In genomic region chr19:55599468-55600335, GRCh38 we compare ENCODE assay signal across 1 cellular context.
TF ChIP-seq lines count a peak whose summit lies in the region.

A gene with protein sequence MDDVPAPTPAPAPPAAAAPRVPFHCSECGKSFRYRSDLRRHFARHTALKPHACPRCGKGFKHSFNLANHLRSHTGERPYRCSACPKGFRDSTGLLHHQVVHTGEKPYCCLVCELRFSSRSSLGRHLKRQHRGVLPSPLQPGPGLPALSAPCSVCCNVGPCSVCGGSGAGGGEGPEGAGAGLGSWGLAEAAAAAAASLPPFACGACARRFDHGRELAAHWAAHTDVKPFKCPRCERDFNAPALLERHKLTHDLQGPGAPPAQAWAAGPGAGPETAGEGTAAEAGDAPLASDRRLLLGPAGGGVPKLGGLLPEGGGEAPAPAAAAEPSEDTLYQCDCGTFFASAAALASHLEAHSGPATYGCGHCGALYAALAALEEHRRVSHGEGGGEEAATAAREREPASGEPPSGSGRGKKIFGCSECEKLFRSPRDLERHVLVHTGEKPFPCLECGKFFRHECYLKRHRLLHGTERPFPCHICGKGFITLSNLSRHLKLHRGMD (minus strand): TSS chr19:55599517. CDS start chr19:55597865, 1,652 bp downstream.
A gene with protein sequence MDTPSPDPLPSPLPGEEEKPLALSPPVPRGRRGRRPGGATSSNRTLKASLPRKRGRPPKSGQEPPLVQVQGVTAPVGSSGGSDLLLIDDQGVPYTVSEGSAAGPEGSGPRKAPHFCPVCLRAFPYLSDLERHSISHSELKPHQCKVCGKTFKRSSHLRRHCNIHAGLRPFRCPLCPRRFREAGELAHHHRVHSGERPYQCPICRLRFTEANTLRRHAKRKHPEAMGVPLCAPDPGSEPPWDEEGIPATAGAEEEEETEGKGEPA (plus strand): TSS chr19:55600288. CDS start chr19:55602113, 1,825 bp downstream.

TF ChIP-seq in HepG2, 621 proteins besides CTCF, POLR2A, EP300 and RAD21 (continued from another document and continues in another):
- TF ChIP-seq, protein P1, sequence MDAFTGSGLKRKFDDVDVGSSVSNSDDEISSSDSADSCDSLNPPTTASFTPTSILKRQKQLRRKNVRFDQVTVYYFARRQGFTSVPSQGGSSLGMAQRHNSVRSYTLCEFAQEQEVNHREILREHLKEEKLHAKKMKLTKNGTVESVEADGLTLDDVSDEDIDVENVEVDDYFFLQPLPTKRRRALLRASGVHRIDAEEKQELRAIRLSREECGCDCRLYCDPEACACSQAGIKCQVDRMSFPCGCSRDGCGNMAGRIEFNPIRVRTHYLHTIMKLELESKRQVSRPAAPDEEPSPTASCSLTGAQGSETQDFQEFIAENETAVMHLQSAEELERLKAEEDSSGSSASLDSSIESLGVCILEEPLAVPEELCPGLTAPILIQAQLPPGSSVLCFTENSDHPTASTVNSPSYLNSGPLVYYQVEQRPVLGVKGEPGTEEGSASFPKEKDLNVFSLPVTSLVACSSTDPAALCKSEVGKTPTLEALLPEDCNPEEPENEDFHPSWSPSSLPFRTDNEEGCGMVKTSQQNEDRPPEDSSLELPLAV (CRISPR knock-in tag; conservative IDR thresholded peaks at IDR 0.05; ENCODE audit: low read depth), result no peak
- TF ChIP-seq MLX (CRISPR knock-in tag; IDR thresholded peaks at IDR 0.05) (no peak), ZNF468 (CRISPR knock-in tag; IDR thresholded peaks at IDR 0.05) (no peak), ZFP37 (CRISPR knock-in tag; IDR thresholded peaks at IDR 0.05; ENCODE audit: borderline replicate concordance) (no peak), CBX2 (IDR thresholded peaks at IDR 0.05; ENCODE audit: low read depth, low read length) (no peak), CBX2 (CRISPR knock-in tag; IDR thresholded peaks at IDR 0.05; ENCODE audit: low read depth) (no peak), ZNF839 (CRISPR knock-in tag; IDR thresholded peaks at IDR 0.05; ENCODE audit: borderline replicate concordance) (0 out of 2 replicates have a peak, but pooled peaks have one; percentile 61), RFX5 (IDR thresholded peaks at IDR 0.05; ENCODE audit: low read depth, low read length) (no peak), RERE (CRISPR knock-in tag; IDR thresholded peaks at IDR 0.05; ENCODE audit: low read depth) (no peak), ARID4A (CRISPR knock-in tag; IDR thresholded peaks at IDR 0.05; ENCODE audit: borderline replicate concordance) (0 out of 2 replicates have a peak, but pooled peaks have one; percentile 36), IKZF1 (IDR thresholded peaks at IDR 0.05) (no peak), NFKBIZ (CRISPR knock-in tag; IDR thresholded peaks at IDR 0.05) (peak; percentile 62), PAWR (CRISPR knock-in tag; IDR thresholded peaks at IDR 0.05; ENCODE audit: borderline replicate concordance) (no peak), KMT2A (CRISPR knock-in tag; IDR thresholded peaks at IDR 0.05) (no peak), ZNF333 (CRISPR knock-in tag; IDR thresholded peaks at IDR 0.05; ENCODE audit: borderline replicate concordance) (peak; percentile 69; the same call in 1 of the 2 replicates), ZFP36L2 (CRISPR knock-in tag; IDR thresholded peaks at IDR 0.05) (no peak), YEATS4 (CRISPR knock-in tag; IDR thresholded peaks at IDR 0.05; ENCODE audit: borderline replicate concordance) (peak; percentile 29), KDM4B (CRISPR knock-in tag; IDR thresholded peaks at IDR 0.05) (peak; percentile 3; the same call in 1 of the 2 replicates), RFXANK (CRISPR knock-in tag; IDR thresholded peaks at IDR 0.05) (no peak; the same call in 1 of the 2 replicates), BHLHE40 (IDR thresholded peaks at IDR 0.05; ENCODE audit: low read length) (no peak), YY1 (IDR thresholded peaks at IDR 0.05; ENCODE audit: insufficient read depth, insufficient replicate concordance, low read depth, low read length) (peak; percentile 94)
- TF ChIP-seq, protein P2, sequence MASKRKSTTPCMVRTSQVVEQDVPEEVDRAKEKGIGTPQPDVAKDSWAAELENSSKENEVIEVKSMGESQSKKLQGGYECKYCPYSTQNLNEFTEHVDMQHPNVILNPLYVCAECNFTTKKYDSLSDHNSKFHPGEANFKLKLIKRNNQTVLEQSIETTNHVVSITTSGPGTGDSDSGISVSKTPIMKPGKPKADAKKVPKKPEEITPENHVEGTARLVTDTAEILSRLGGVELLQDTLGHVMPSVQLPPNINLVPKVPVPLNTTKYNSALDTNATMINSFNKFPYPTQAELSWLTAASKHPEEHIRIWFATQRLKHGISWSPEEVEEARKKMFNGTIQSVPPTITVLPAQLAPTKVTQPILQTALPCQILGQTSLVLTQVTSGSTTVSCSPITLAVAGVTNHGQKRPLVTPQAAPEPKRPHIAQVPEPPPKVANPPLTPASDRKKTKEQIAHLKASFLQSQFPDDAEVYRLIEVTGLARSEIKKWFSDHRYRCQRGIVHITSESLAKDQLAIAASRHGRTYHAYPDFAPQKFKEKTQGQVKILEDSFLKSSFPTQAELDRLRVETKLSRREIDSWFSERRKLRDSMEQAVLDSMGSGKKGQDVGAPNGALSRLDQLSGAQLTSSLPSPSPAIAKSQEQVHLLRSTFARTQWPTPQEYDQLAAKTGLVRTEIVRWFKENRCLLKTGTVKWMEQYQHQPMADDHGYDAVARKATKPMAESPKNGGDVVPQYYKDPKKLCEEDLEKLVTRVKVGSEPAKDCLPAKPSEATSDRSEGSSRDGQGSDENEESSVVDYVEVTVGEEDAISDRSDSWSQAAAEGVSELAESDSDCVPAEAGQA (IDR thresholded peaks at IDR 0.05; ENCODE audit: low read depth), result peak; percentile 95
- TF ChIP-seq, protein P2 (CRISPR knock-in tag; IDR thresholded peaks at IDR 0.05; ENCODE audit: borderline replicate concordance), result no peak; the same call in 1 of the 2 replicates
- TF ChIP-seq, protein P3, sequence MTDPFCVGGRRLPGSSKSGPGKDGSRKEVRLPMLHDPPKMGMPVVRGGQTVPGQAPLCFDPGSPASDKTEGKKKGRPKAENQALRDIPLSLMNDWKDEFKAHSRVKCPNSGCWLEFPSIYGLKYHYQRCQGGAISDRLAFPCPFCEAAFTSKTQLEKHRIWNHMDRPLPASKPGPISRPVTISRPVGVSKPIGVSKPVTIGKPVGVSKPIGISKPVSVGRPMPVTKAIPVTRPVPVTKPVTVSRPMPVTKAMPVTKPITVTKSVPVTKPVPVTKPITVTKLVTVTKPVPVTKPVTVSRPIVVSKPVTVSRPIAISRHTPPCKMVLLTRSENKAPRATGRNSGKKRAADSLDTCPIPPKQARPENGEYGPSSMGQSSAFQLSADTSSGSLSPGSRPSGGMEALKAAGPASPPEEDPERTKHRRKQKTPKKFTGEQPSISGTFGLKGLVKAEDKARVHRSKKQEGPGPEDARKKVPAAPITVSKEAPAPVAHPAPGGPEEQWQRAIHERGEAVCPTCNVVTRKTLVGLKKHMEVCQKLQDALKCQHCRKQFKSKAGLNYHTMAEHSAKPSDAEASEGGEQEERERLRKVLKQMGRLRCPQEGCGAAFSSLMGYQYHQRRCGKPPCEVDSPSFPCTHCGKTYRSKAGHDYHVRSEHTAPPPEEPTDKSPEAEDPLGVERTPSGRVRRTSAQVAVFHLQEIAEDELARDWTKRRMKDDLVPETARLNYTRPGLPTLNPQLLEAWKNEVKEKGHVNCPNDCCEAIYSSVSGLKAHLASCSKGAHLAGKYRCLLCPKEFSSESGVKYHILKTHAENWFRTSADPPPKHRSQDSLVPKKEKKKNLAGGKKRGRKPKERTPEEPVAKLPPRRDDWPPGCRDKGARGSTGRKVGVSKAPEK (CRISPR knock-in tag; IDR thresholded peaks at IDR 0.05; ENCODE audit: borderline replicate concordance), result no peak
- TF ChIP-seq, protein P4, sequence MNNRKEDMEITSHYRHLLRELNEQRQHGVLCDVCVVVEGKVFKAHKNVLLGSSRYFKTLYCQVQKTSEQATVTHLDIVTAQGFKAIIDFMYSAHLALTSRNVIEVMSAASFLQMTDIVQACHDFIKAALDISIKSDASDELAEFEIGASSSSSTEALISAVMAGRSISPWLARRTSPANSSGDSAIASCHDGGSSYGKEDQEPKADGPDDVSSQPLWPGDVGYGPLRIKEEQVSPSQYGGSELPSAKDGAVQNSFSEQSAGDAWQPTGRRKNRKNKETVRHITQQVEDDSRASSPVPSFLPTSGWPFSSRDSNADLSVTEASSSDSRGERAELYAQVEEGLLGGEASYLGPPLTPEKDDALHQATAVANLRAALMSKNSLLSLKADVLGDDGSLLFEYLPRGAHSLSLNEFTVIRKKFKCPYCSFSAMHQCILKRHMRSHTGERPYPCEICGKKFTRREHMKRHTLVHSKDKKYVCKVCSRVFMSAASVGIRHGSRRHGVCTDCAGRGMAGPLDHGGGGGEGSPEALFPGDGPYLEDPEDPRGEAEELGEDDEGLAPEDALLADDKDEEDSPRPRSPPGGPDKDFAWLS (CRISPR knock-in tag; IDR thresholded peaks at IDR 0.05; ENCODE audit: borderline replicate concordance), result no peak
